Comparison of ENCODE assay signal across 13 cellular contexts in genomic region chr12:41205070-41205715, GRCh38. TPM values are rescaled to one million over a fixed set of nuclear protein-coding genes. Genes with fewer than 3 reads are reported as not detected.
DNase-seq lines count a peak whose midpoint lies in the region; ATAC-seq and TF ChIP-seq lines count a peak whose summit lies in the region.
"Had no signal": no experiment of that assay in that cellular context is flagged by ENCODE, and none has a peak within 500 bp of the region (broad histone marks: within the 10 kb centered on the region; RNA-seq: fewer than 3 reads in every experiment).

No MANE protein-coding gene starts in this region.

- intact Hi-C loops in colonic mucosa (cut with DNase I): no loop called here

- H3K27me3 ChIP-seq in colonic mucosa (no peaks in the 10 kb centered on the region), rectal smooth muscle tissue (ENCODE audit: control insufficient read depth, insufficient read depth, low read length) (no peaks in the 10 kb centered on the region), endodermal cell (ENCODE audit: control insufficient read depth, insufficient read depth, low read length, poor library complexity, severe bottlenecking) (no peaks in the 10 kb centered on the region)
- H3K27me3 ChIP-seq: neutrophil had no signal

- H3K4me1 ChIP-seq in colonic mucosa (no peaks in the 10 kb centered on the region), rectal smooth muscle tissue (ENCODE audit: control insufficient read depth, insufficient read depth, low read length) (peaks cover 16% of the 10 kb centered on the region), endodermal cell (ENCODE audit: control insufficient read depth, insufficient read depth, low read length) (no peaks in the 10 kb centered on the region)

- DNase-seq in colonic mucosa (no peak), endodermal cell (no peak), GM10266 (ENCODE audit: extremely low spot score) (no peak), SW480 (ENCODE audit: low spot score) (no peak)
- no peak for DNase-seq in stimulated activated naive CD8-positive, alpha-beta T cell treated with anti-CD3 and anti-CD28 coated beads, Interleukin-15, Interleukin-2, amounts not matched to agents 100 U/mL and 50 U/mL, for 24 hours
- DNase-seq: activated naive CD4-positive, alpha-beta T cell treated with Interleukin-2 at 50 U/mL for 16 hours; foreskin fibroblast; NCI-H2227 treated with DMSO at 0.1 percent for 48 hours had no signal

- H3K27ac ChIP-seq in colonic mucosa (peak overlapping the region; percentile 56), rectal smooth muscle tissue (ENCODE audit: low read depth, low read length) (peak overlapping the region; percentile 76), endodermal cell (ENCODE audit: low read depth, low read length) (no peak overlapping the region)
- H3K27ac ChIP-seq: neutrophil had no signal

- H3K36me3 ChIP-seq in colonic mucosa (no peaks in the 10 kb centered on the region), rectal smooth muscle tissue (ENCODE audit: control insufficient read depth, insufficient read depth, low read length) (no peaks in the 10 kb centered on the region), endodermal cell (ENCODE audit: control insufficient read depth, insufficient read depth, low read length) (no peaks in the 10 kb centered on the region)
- H3K36me3 ChIP-seq: neutrophil had no signal

- H3K4me1 Mint-ChIP-seq in endodermal cell: no peaks in the 10 kb centered on the region

- H3K9me3 Mint-ChIP-seq in endodermal cell: no peaks in the 10 kb centered on the region

- 50 to 72% methylated on average over 1 to 4 of the region's 4 CpGs for WGBS in endodermal cell (ENCODE audit: insufficient coverage in 1 of 2, insufficient read length in 1 of 2), 2 experiments

- TF ChIP-seq CTCF in colonic mucosa (IDR thresholded peaks at IDR 0.05): no peak
- TF ChIP-seq CTCF in endodermal cell (conservative IDR thresholded peaks at IDR 0.05): no peak
- no peak for TF ChIP-seq CTCF in GM10266 (IDR thresholded peaks at IDR 0.05; ENCODE audit: control insufficient read depth, insufficient read depth, low read depth, missing control alignments)

- no peaks in the 10 kb centered on the region for H3K9me3 ChIP-seq in colonic mucosa
- no peaks in the 10 kb centered on the region for H3K9me3 ChIP-seq in endodermal cell (ENCODE audit: control insufficient read depth, low read length)
- H3K9me3 ChIP-seq: neutrophil had no signal

- peak; percentile 67 for ATAC-seq in GM18502 (IDR thresholded peaks at IDR 0.05; ENCODE audit: poor library complexity, unreplicated experiment)
- peak; percentile 83 for ATAC-seq in HG03342 (IDR thresholded peaks at IDR 0.05; ENCODE audit: unreplicated experiment)
- no peak for ATAC-seq in stimulated activated naive CD8-positive, alpha-beta T cell treated with anti-CD3 and anti-CD28 coated beads, Interleukin-15, Interleukin-2, amounts not matched to agents 100 U/mL and 50 U/mL, for 24 hours

- no peaks in the 10 kb centered on the region for H3K27me3 Mint-ChIP-seq in endodermal cell (ENCODE audit: insufficient read depth)

- no peaks in the 10 kb centered on the region for H3K36me3 Mint-ChIP-seq in endodermal cell (ENCODE audit: low read depth)

- no peak overlapping the region for H3K9ac ChIP-seq in colonic mucosa (ENCODE audit: low read depth in 2 of 2, low read length in 2 of 2)
- H3K9ac ChIP-seq in rectal smooth muscle tissue (ENCODE audit: low read length): no peak overlapping the region
- no peak overlapping the region for H3K9ac ChIP-seq in endodermal cell (ENCODE audit: extremely low read depth, low read length, poor library complexity, severe bottlenecking)

- no peak overlapping the region for H3K4me3 Mint-ChIP-seq in endodermal cell

- H3K4me3 ChIP-seq in colonic mucosa: no peak overlapping the region
- H3K4me3 ChIP-seq in rectal smooth muscle tissue (ENCODE audit: low read length): peak overlapping the region; percentile 45
- no peak overlapping the region for H3K4me3 ChIP-seq in endodermal cell (ENCODE audit: low read length)

- H3K27ac Mint-ChIP-seq in endodermal cell: no peak overlapping the region

RNA-seq across cellular contexts. Expression of gene PDZRN4, which starts 17.1 kb away (rescaled TPM):
- total RNA-seq in colonic mucosa (1 to 10 TPM in 1 of 2 donors, under 1 TPM in 1; 0.35 to 3.5 TPM), endodermal cell (1 to 10 TPM; 1.6 to 1.9 TPM)
- polyA plus RNA-seq in endodermal cell (2013, experiment 1 of 2): 3.0 TPM
- polyA plus RNA-seq in endodermal cell (2013, experiment 2 of 2): 3.4 TPM
- total RNA-seq: Daoy had no signal
